In the genomic region with DNA sequence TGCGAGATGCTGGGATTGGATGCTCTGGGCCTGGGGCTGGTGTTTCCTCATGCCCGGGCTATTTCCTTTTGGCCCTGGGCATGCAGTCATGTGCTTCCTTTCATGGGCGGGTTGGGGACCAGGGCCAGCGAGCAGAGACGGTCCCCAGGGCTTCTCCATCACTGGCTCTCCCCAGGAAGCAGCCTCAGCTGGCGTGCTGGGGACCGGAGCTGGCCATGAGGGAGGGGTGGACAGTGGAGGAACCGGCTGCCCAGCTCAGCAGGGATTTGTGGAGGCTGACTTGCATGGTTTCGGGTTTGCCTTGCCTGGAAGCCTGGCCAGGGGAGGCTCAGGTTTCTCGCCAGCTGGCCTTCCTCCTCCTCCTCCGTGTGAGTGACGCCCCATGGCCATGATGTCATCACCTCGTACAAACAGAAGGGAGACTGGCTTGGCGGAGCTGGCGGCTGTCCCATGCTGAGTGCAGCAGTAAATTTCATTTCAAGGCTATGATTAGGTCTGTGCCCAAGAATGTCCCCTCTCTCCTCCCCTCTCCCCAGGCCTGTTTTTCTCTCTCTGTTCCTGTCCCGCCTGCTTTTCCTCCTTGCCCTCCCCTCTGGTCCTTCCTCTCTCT, we compare ENCODE assay signal across 1 cellular context.
TF ChIP-seq lines count a peak whose summit lies in the region.

No MANE protein-coding gene starts in this region.

TF ChIP-seq in endothelial cell of umbilical vein, 7 proteins besides CTCF, POLR2A, EP300 and RAD21:
- TF ChIP-seq POLR2AphosphoS5 (IDR thresholded peaks at IDR 0.05; ENCODE audit: insufficient read depth, low read depth, low read length) (peak; percentile 57), JUN (IDR thresholded peaks at IDR 0.05; ENCODE audit: borderline replicate concordance, insufficient read depth, insufficient read length, low read depth) (peak; percentile 59), MYC (IDR thresholded peaks at IDR 0.05; ENCODE audit: low read depth, low read length) (no peak), EZH2 (IDR thresholded peaks at IDR 0.05; ENCODE audit: borderline replicate concordance, low read depth, low read length, severe bottlenecking) (no peak), FOS (IDR thresholded peaks at IDR 0.05; ENCODE audit: borderline replicate concordance, insufficient read depth, low read length) (no peak), MAX (IDR thresholded peaks at IDR 0.05; ENCODE audit: insufficient read depth, insufficient read length) (no peak), GATA2 (IDR thresholded peaks at IDR 0.05; ENCODE audit: insufficient read depth, insufficient read length, low read depth, low read length) (no peak)
